ENCODE assay signal across 9 cellular contexts in the genomic region with DNA sequence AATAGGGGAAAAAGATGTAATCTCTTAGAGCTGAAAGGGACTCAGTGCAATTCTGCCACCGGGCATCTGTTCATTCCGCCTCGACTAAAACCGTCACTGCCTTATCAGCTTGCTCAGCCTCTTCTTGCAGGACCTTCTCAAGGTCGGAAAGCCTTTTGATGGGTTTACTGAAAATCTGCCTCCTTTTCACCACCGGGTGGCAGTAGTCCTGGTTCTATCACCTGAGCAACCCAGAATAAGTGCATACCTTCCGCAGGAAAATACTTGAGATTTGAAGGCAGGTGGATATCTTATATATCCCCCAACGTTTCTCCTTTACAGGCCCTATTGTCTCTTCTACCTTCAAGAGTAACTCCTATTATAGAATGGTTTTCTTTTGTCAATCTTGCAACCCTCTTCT.
A peak's percentile ranks its signal among the peaks of the same experiment; 100 is the strongest.
DNase-seq lines count a peak whose midpoint lies in the region; ATAC-seq and TF ChIP-seq lines count a peak whose summit lies in the region.
"Had no signal": no experiment of that assay in that cellular context is flagged by ENCODE, and none has a peak within 500 bp of the region (broad histone marks: within the 10 kb centered on the region; RNA-seq: fewer than 3 reads in every experiment).

No MANE protein-coding gene starts in this region.

- H3K9me3 Mint-ChIP-seq in brain: peaks cover 0 to 3% (median 0%) of the 10 kb centered on the region in 5 experiments

- H3K9me3 ChIP-seq in mucosa of descending colon: no peaks in the 10 kb centered on the region

- DNase-seq in Caki2 (ENCODE audit: low read depth) (peak; percentile 2), GM19240 (ENCODE audit: insufficient read length, low spot score) (peak; percentile 14), NCI-H748 treated with DMSO at 0.1 percent for 48 hours (lab: John Stamatoyannopoulos, UW) (peak; percentile 28), mucosa of descending colon (peak in 1 of 3 donors; percentile 31), NCI-H2196 treated with DMSO at 0.1 percent for 48 hours (lab: John Stamatoyannopoulos, UW; ENCODE audit: unreplicated experiment) (no peak), epidermal melanocyte (ENCODE audit: insufficient read length, low spot score) (no peak)

- no peak overlapping the region for H3K27ac Mint-ChIP-seq in brain

- no peak overlapping the region for H3K4me3 ChIP-seq in mucosa of descending colon
- H3K4me3 ChIP-seq: SK-N-MC had no signal

- intact Hi-C loops in mucosa of descending colon (cut with DNase I, micrococcal nuclease): no loop called here

- H3K4me1 ChIP-seq in mucosa of descending colon (ENCODE audit: low read depth): no peaks in the 10 kb centered on the region

- H3K4me3 Mint-ChIP-seq in brain: no peak overlapping the region

- no peaks in the 10 kb centered on the region for H3K36me3 ChIP-seq in mucosa of descending colon (ENCODE audit: low read depth)

- H3K4me1 Mint-ChIP-seq in brain: peaks cover 2% of the 10 kb centered on the region

- in situ Hi-C loops in Caki2 (cut with HindIII; ENCODE audit: low pct_unique_long_range_greater_than_20kb, low sequenced_read_pairs): no loop called here

- ATAC-seq in mucosa of descending colon (peak; percentile 37), HG02571 (IDR thresholded peaks at IDR 0.05; ENCODE audit: unreplicated experiment) (no peak)

- peaks cover 39% of the 10 kb centered on the region for H3K36me3 Mint-ChIP-seq in brain

- TF ChIP-seq CTCF in brain (conservative IDR thresholded peaks at IDR 0.05): peak; percentile 59 to 68
- no peak for TF ChIP-seq CTCF in mucosa of descending colon (IDR thresholded peaks at IDR 0.05)

- H3K27me3 Mint-ChIP-seq in brain: peaks cover 5% of the 10 kb centered on the region

Comparison
In these comparisons a context has a peak if more than half of its experiments do, and no peak if none do; other contexts are left out.
1. DNase-seq: peak in Caki2 (single experiment), GM19240 (single experiment) and NCI-H748 treated with DMSO at 0.1 percent for 48 hours (single experiment); none in NCI-H2196 treated with DMSO at 0.1 percent for 48 hours (single experiment) and epidermal melanocyte (single experiment).